Comparison of ENCODE assay signal across 8 cellular contexts in the genomic region with DNA sequence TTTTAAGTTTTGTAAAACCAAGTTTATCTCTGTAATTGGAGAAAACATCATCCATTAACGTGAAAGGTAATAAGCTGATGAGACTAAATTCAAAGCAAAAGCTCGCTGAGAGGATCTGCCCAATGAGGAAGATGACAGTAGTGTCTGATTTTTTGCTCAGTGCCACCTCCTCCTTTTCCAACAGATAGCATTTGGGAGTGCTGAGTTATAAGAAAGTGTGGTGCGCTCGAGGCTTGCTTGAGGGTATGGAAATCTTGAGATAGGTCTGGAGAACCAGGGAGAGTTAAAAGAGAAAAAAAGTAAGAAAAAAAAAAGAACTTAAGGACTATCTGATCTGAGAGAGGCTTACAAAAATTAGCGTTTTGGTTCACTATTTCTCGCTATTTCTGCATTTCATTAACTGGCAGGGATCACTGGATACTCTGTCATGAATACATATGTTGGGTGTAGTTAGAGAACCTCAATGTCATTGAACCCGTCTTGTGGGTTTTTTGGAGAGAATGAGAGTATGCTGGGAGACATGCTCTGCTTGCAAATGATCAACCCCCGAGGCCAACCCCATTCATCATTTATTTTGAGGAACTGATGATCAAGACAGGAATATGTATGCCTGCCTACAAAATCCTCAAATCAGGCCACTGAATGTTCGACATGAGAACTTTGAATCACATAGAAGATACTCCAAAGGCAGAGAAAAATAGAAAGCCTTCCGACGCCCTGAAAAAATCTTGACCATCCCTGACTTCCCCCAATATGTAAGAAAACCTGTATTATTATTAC. TPM values are rescaled to one million over a fixed set of nuclear protein-coding genes. Genes with fewer than 3 reads are reported as not detected.
A peak's percentile ranks its signal among the peaks of the same experiment; 100 is the strongest.
DNase-seq lines count a peak whose midpoint lies in the region; ATAC-seq and TF ChIP-seq lines count a peak whose summit lies in the region.

No MANE protein-coding gene starts in this region.

- H3K9ac ChIP-seq in mesenchymal stem cell (ENCODE audit: low read length), result peak overlapping the region; percentile 89

- H2BK12ac ChIP-seq in mesenchymal stem cell (ENCODE audit: low read length in 2 of 2), result no peak overlapping the region

- H3K4me1 ChIP-seq in left ventricle myocardium inferior (peaks cover 42% of the 10 kb centered on the region), mesenchymal stem cell (ENCODE audit: control insufficient read depth, insufficient read depth, low read depth, low read length) (peaks cover 3% of the 10 kb centered on the region)

- peak overlapping the region; percentile 33 for H3K4me2 ChIP-seq in mesenchymal stem cell (ENCODE audit: low read length, poor library complexity, severe bottlenecking)

- no peak overlapping the region for H3K23ac ChIP-seq in mesenchymal stem cell (ENCODE audit: low read length in 2 of 2)

- H3K4ac ChIP-seq in mesenchymal stem cell (ENCODE audit: low read depth in 1 of 2, low read length in 2 of 2), result no peak overlapping the region

- no peaks in the 10 kb centered on the region for H3K36me3 ChIP-seq in left ventricle myocardium inferior
- H3K36me3 ChIP-seq in mesenchymal stem cell (ENCODE audit: control insufficient read depth in 1 of 2, insufficient read depth in 2 of 2, low read depth in 1 of 2, low read length in 2 of 2), result peaks cover 0 to 3% of the 10 kb centered on the region in 2 experiments

- no peak overlapping the region for H2AK5ac ChIP-seq in mesenchymal stem cell (ENCODE audit: low read length, severe bottlenecking)

- no peak overlapping the region for H2BK120ac ChIP-seq in mesenchymal stem cell (ENCODE audit: low read depth, low read length)

- in situ Hi-C loops in astrocyte of the spinal cord (cut with HindIII; ENCODE audit: low sequenced_read_pairs), result no loop called here

- no peaks in the 10 kb centered on the region for H3K9me3 ChIP-seq in left ventricle myocardium inferior (replicated peaks)
- no peaks in the 10 kb centered on the region for H3K9me3 ChIP-seq in mesenchymal stem cell (ENCODE audit: control insufficient read depth, low read length)

- H3K79me1 ChIP-seq in mesenchymal stem cell (replicated peaks; ENCODE audit: low read length, poor library complexity, severe bottlenecking), result peaks cover 2% of the 10 kb centered on the region

- DNase-seq in left ventricle myocardium inferior (no peak), Right ventricle myocardium superior (no peak), astrocyte of the spinal cord (ENCODE audit: low read depth, low spot score) (no peak), mesenchymal stem cell (no peak), NCI-H1694 (lab: John Stamatoyannopoulos, UW) (no peak)
- no peak for DNase-seq in activated naive CD4-positive, alpha-beta T cell (lab: John Stamatoyannopoulos, UW)

- no peak overlapping the region for H2BK5ac ChIP-seq in mesenchymal stem cell (ENCODE audit: low read depth, low read length, poor library complexity, severe bottlenecking)

- no peak overlapping the region for H4K8ac ChIP-seq in mesenchymal stem cell (ENCODE audit: low read length)

- 69% methylated on average over 11 of the region's 11 CpGs for WGBS in mesenchymal stem cell

- TF ChIP-seq CTCF in left ventricle myocardium inferior (IDR thresholded peaks at IDR 0.05; ENCODE audit: borderline replicate concordance), result no peak
- TF ChIP-seq CTCF in astrocyte of the spinal cord (IDR thresholded peaks at IDR 0.05; ENCODE audit: low read depth, low read length), result no peak

- H3K18ac ChIP-seq in mesenchymal stem cell (ENCODE audit: low read depth in 1 of 2, low read length in 2 of 2), result no peak overlapping the region

- intact Hi-C loops in left ventricle myocardium inferior (cut with micrococcal nuclease) (loop anchor here (5.0 kb wide), 1 partner anchor 120 kb away; no protein-coding TSS in a partner anchor), Right ventricle myocardium superior (cut with DNase I) (loop anchor here (10.0 kb wide), 1 partner anchor 63 kb away; no protein-coding TSS in a partner anchor)

- H2BK15ac ChIP-seq in mesenchymal stem cell (ENCODE audit: low read depth, poor library complexity, severe bottlenecking), result no peak overlapping the region

- peak overlapping the region; percentile 91 for H3K4me3 ChIP-seq in left ventricle myocardium inferior
- H3K4me3 ChIP-seq in astrocyte of the spinal cord (ENCODE audit: low read depth, low read length), result peak overlapping the region; percentile 89
- peak overlapping the region in 1 of 2 experiments; percentile 74 for H3K4me3 ChIP-seq in mesenchymal stem cell (ENCODE audit: insufficient read depth in 1 of 2, low read depth in 1 of 2, low read length in 2 of 2)

- H3K14ac ChIP-seq in mesenchymal stem cell (ENCODE audit: low read length in 2 of 2), result no peak overlapping the region

- H2AFZ ChIP-seq in mesenchymal stem cell (ENCODE audit: low read depth, low read length), result no peak overlapping the region

- H4K91ac ChIP-seq in mesenchymal stem cell (ENCODE audit: low read length), result no peak overlapping the region

- no peak for ATAC-seq in Right ventricle myocardium superior (ENCODE audit: poor library complexity)
- no peak for ATAC-seq in GM18873 (IDR thresholded peaks at IDR 0.05; ENCODE audit: low FRiP score, unreplicated experiment)
- no peak for ATAC-seq in GM18519 (IDR thresholded peaks at IDR 0.05; ENCODE audit: low FRiP score, unreplicated experiment)

- H3K27ac ChIP-seq in left ventricle myocardium inferior (replicated peaks), result peak overlapping the region; percentile 98
- H3K27ac ChIP-seq in mesenchymal stem cell (ENCODE audit: low read length, poor library complexity, severe bottlenecking), result peak overlapping the region; percentile 91

- H3K27me3 ChIP-seq in left ventricle myocardium inferior (ENCODE audit: low read depth) (no peaks in the 10 kb centered on the region), mesenchymal stem cell (ENCODE audit: control insufficient read depth in 1 of 2, insufficient read depth in 1 of 2, low read length in 2 of 2) (no peaks in the 10 kb centered on the region)

RNA-seq across cellular contexts. Expression of a gene that starts 1.0 kb away (rescaled TPM):
- total RNA-seq in left ventricle myocardium inferior (162 TPM), Right ventricle myocardium superior (128 TPM)
- 7.2 TPM for polyA plus RNA-seq in mesenchymal stem cell (2013, experiment 1 of 2)
- polyA plus RNA-seq in mesenchymal stem cell (2013, experiment 2 of 2), result 7.0 TPM

RNA-seq across cellular contexts. Expression of a gene that starts 47.3 kb away (rescaled TPM):
- total RNA-seq in left ventricle myocardium inferior (365 TPM), Right ventricle myocardium superior (360 TPM)
- polyA plus RNA-seq in mesenchymal stem cell (2013, experiment 1 of 2), result 80.4 TPM
- 85.2 TPM for polyA plus RNA-seq in mesenchymal stem cell (2013, experiment 2 of 2)

RNA-seq across cellular contexts. Expression of a gene that starts 47.4 kb away (rescaled TPM):
- 45.1 TPM for total RNA-seq in left ventricle myocardium inferior
- total RNA-seq in Right ventricle myocardium superior, result 44.4 TPM
- polyA plus RNA-seq in mesenchymal stem cell (2013, experiment 1 of 2), result 82.8 TPM
- polyA plus RNA-seq in mesenchymal stem cell (2013, experiment 2 of 2), result 83.1 TPM
